Comparison of ENCODE assay signal across 17 cellular contexts in the genomic region with DNA sequence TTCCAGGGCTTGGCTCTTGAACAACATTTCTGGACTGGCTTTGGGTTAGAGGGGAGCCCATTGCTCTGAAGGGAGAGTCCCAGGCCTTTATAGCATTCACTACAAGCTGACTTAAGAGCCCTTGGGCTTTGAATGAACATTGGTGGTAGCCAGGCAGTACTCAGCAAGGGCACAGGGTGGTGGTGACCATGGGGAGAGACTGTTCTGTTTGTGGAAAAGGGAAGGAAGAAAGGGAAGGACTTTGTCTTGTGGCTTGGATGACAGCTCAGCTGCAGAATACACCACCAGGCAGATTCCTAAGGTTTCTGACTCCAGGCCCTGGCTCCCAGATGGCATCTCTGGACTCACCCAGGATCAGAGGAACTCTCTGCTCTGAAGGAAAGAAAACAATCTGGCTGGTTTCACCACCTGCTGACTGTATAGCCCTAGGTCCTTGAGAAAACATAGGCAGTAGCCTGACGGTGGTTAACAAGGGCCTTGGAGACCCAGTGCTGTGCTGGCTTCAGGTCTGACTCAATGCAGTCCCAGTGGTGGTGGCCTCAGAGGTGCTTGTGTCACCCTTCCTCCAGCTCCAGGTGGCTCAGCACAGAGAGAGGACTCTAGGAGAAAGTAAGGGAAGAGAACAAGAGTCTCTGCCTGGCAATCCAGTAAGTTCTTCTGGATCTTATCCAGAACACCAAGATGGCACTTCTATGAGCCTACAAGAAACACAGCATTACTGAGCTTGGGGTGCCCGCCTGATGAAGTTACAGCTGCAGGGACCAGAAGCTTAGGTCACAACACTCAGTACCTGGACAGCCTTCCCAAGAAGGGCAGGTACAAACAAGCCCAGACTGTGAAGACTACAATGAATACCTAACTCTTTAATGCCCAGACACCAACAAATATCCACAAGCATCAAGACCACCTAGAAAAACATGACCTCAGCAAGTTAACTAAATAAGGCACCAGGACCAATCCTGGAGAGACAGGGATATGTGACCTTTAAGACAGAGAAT. TPM values are rescaled to one million over a fixed set of nuclear protein-coding genes. Genes with fewer than 3 reads are reported as not detected.
"Had no signal": no experiment of that assay in that cellular context is flagged by ENCODE, and none has a peak within 500 bp of the region (broad histone marks: within the 10 kb centered on the region; RNA-seq: fewer than 3 reads in every experiment).

No MANE protein-coding gene starts in this region.

- DNase-seq: activated CD4-positive, alpha-beta memory T cell treated with anti-CD3 and anti-CD28 coated beads, Interleukin-2, amount 10 ng/mL, durations not matched to agents 7 days and 5 days; activated CD4-positive, alpha-beta T cell treated with anti-CD3 and anti-CD28 coated beads for 1 hour; activated naive CD4-positive, alpha-beta T cell treated with Interleukin-2 at 50 U/mL for 16 hours; activated T-cell treated with anti-CD3 and anti-CD28 coated beads, Interleukin-2, amount 50 U/mL, for 72 hours; effector memory CD8-positive, alpha-beta T cell; erythroblast; immature natural killer cell; left cardiac atrium; mesenchymal stem cell; retina; SHP77 treated with DMSO at 0.1 percent for 48 hours; spleen; stimulated activated CD4-positive, alpha-beta T cell treated with anti-CD3 and anti-CD28 coated beads, Interleukin-1b, Interleukin-23, amount 100 ng/mL, for 48 hours; stimulated activated naive CD4-positive, alpha-beta T cell; T-helper 2 cell had no signal

- H3K4me1 Mint-ChIP-seq: activated CD4-positive, alpha-beta memory T cell treated with anti-CD3 and anti-CD28 coated beads, Interleukin-2, amount 10 ng/mL, durations not matched to agents 7 days and 5 days had no signal

- H3K4me3 Mint-ChIP-seq: activated CD4-positive, alpha-beta memory T cell treated with anti-CD3 and anti-CD28 coated beads, Interleukin-2, amount 10 ng/mL, durations not matched to agents 7 days and 5 days; activated T-cell treated with anti-CD3 and anti-CD28 coated beads, Interleukin-2, amount 50 U/mL, for 72 hours; central memory CD8-positive, alpha-beta T cell; effector memory CD8-positive, alpha-beta T cell; immature natural killer cell; type B pancreatic cell had no signal

- H3K4me1 ChIP-seq: spleen had no signal

- H3K27ac ChIP-seq: spleen had no signal

- H3K4me3 ChIP-seq: spleen had no signal

- H3K9me3 Mint-ChIP-seq: type B pancreatic cell had no signal

- H3K27me3 ChIP-seq: spleen had no signal

- H3K36me3 Mint-ChIP-seq: type B pancreatic cell had no signal

- ATAC-seq: activated T-cell treated with anti-CD3 and anti-CD28 coated beads, Interleukin-2, amount 50 U/mL, for 72 hours; effector memory CD8-positive, alpha-beta T cell had no signal

- H3K36me3 ChIP-seq: spleen had no signal

- H3K27me3 Mint-ChIP-seq: activated CD4-positive, alpha-beta memory T cell treated with anti-CD3 and anti-CD28 coated beads, Interleukin-2, amount 10 ng/mL, durations not matched to agents 7 days and 5 days; central memory CD8-positive, alpha-beta T cell; effector memory CD8-positive, alpha-beta T cell; type B pancreatic cell had no signal

- H3K27ac Mint-ChIP-seq: activated CD4-positive, alpha-beta memory T cell treated with anti-CD3 and anti-CD28 coated beads, Interleukin-2, amount 10 ng/mL, durations not matched to agents 7 days and 5 days; activated T-cell treated with anti-CD3 and anti-CD28 coated beads, Interleukin-2, amount 50 U/mL, for 72 hours; effector memory CD8-positive, alpha-beta T cell; immature natural killer cell; type B pancreatic cell had no signal

RNA-seq across cellular contexts. Expression of gene ABCB11, which starts 16.4 kb away (rescaled TPM):
- total RNA-seq: activated CD4-positive, alpha-beta memory T cell treated with anti-CD3 and anti-CD28 coated beads, Interleukin-2, amount 10 ng/mL, durations not matched to agents 7 days and 5 days; activated T-cell treated with anti-CD3 and anti-CD28 coated beads, Interleukin-2, amount 50 U/mL, for 72 hours had no signal
- polyA plus RNA-seq: immature natural killer cell had no signal

RNA-seq across cellular contexts. Expression of gene DHRS9, which starts 21.8 kb away (rescaled TPM):
- total RNA-seq: activated CD4-positive, alpha-beta memory T cell treated with anti-CD3 and anti-CD28 coated beads, Interleukin-2, amount 10 ng/mL, durations not matched to agents 7 days and 5 days had no signal
